In the genomic region with DNA sequence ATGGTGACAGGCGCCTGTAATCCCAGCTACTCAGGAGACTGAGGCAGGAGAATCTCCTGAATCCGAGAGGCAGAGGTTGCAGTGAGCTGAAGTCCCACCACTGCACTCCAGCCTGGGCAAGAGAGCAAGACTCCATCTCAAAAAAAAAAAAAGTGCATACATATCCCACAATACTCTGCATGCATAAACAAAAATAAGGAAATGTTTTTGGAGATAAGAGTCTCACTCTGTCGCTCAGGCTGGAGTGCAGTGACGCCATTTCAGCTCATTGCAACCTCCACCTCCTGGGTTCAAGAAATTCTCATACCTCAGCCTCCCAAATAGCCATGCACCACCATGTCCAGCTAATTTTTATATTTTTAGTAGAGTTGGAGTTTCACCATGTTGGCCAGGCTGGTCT, we compare ENCODE assay signal across 7 cellular contexts. TPM values are rescaled to one million over a fixed set of nuclear protein-coding genes. Genes with fewer than 3 reads are reported as not detected.
"Had no signal": no experiment of that assay in that cellular context is flagged by ENCODE, and none has a peak within 500 bp of the region (broad histone marks: within the 10 kb centered on the region; RNA-seq: fewer than 3 reads in every experiment).

No MANE protein-coding gene starts in this region.

RNA-seq across cellular contexts. Expression of gene INHBC, which starts 32.4 kb away (rescaled TPM):
- total RNA-seq: PC-3, Peyer's patch, Right ventricle myocardium inferior, Right ventricle myocardium superior, RPMI7951, SK-MEL-5 had no signal

RNA-seq across cellular contexts. Expression of gene INHBE, which starts 53.0 kb away (rescaled TPM):
- total RNA-seq: PC-3, Peyer's patch, Right ventricle myocardium inferior, Right ventricle myocardium superior had no signal

RNA-seq across cellular contexts. Expression of gene GLI1, which starts 57.4 kb away (rescaled TPM):
- total RNA-seq: PC-9 had no signal
